Comparison of ENCODE assay signal across 10 cellular contexts in genomic region chr3:126113733-126114132, GRCh38. TPM values are rescaled to one million over a fixed set of nuclear protein-coding genes. Genes with fewer than 3 reads are reported as not detected.
DNase-seq lines count a peak whose midpoint lies in the region; ATAC-seq and TF ChIP-seq lines count a peak whose summit lies in the region.
"Had no signal": no experiment of that assay in that cellular context is flagged by ENCODE, and none has a peak within 500 bp of the region (broad histone marks: within the 10 kb centered on the region; RNA-seq: fewer than 3 reads in every experiment).

No MANE protein-coding gene starts in this region.

- no peaks in the 10 kb centered on the region for H3K4me1 Mint-ChIP-seq in activated CD8-positive, alpha-beta memory T cell treated with anti-CD3 and anti-CD28 coated beads, Interleukin-2, amount 10 ng/mL, durations not matched to agents 7 days and 5 days
- H3K4me1 Mint-ChIP-seq in glutamatergic neuron (ENCODE audit: low read depth, unreplicated experiment), result peaks cover 2% of the 10 kb centered on the region
- no peaks in the 10 kb centered on the region for H3K4me1 Mint-ChIP-seq in stimulated activated naive B cell treated with anti-CD40 and anti-IgM and Interleukin-4, amounts not matched to agents 10 μg/mL and 1 μg/mL and 100 μg/mL, for 72 hours

- DNase-seq in activated CD8-positive, alpha-beta memory T cell treated with anti-CD3 and anti-CD28 coated beads, Interleukin-2, amount 10 ng/mL, durations not matched to agents 7 days and 5 days, result no peak
- no peak for DNase-seq in activated CD8-positive, alpha-beta memory T cell treated with anti-CD3 and anti-CD28 coated beads for 24 hours
- peak; percentile 1 for DNase-seq in OCI-M1 (lab: John Stamatoyannopoulos, UW)
- DNase-seq in glutamatergic neuron, result peak; percentile 52
- DNase-seq in stimulated activated naive B cell treated with anti-CD40 and anti-IgM and Interleukin-4, amounts not matched to agents 10 μg/mL and 1 μg/mL and 100 μg/mL, for 72 hours, result no peak
- no peak for DNase-seq in NCI-H526 treated with DMSO at 0.1 percent for 48 hours (lab: John Stamatoyannopoulos, UW)
- no peak for DNase-seq in epidermal melanocyte (ENCODE audit: insufficient read length, low spot score)
- DNase-seq: activated T-cell treated with anti-CD3 and anti-CD28 coated beads for 4 hours, NCI-H446 treated with DMSO at 0.1 percent for 48 hours had no signal

- peak; percentile 61 for ATAC-seq in activated CD8-positive, alpha-beta memory T cell treated with anti-CD3 and anti-CD28 coated beads, Interleukin-2, amount 10 ng/mL, durations not matched to agents 7 days and 5 days
- peak; percentile 61 to 70 for ATAC-seq in stimulated activated naive B cell treated with anti-CD40 and anti-IgM and Interleukin-4, amounts not matched to agents 10 μg/mL and 1 μg/mL and 100 μg/mL, for 72 hours (replicated peaks)
- no peak for ATAC-seq in HG02973 (IDR thresholded peaks at IDR 0.05; ENCODE audit: unreplicated experiment)

- no peaks in the 10 kb centered on the region for H3K36me3 Mint-ChIP-seq in activated CD8-positive, alpha-beta memory T cell treated with anti-CD3 and anti-CD28 coated beads, Interleukin-2, amount 10 ng/mL, durations not matched to agents 7 days and 5 days
- H3K36me3 Mint-ChIP-seq in glutamatergic neuron (ENCODE audit: unreplicated experiment), result no peaks in the 10 kb centered on the region
- H3K36me3 Mint-ChIP-seq in stimulated activated naive B cell treated with anti-CD40 and anti-IgM and Interleukin-4, amounts not matched to agents 10 μg/mL and 1 μg/mL and 100 μg/mL, for 72 hours, result no peaks in the 10 kb centered on the region

- TF ChIP-seq CTCF in glutamatergic neuron (IDR thresholded peaks at IDR 0.05; ENCODE audit: partially characterized antibody, unreplicated experiment), result peak; percentile 56

- no peaks in the 10 kb centered on the region for H3K27me3 Mint-ChIP-seq in activated CD8-positive, alpha-beta memory T cell treated with anti-CD3 and anti-CD28 coated beads, Interleukin-2, amount 10 ng/mL, durations not matched to agents 7 days and 5 days
- H3K27me3 Mint-ChIP-seq in glutamatergic neuron (ENCODE audit: unreplicated experiment), result peaks cover 2% of the 10 kb centered on the region
- H3K27me3 Mint-ChIP-seq in stimulated activated naive B cell treated with anti-CD40 and anti-IgM and Interleukin-4, amounts not matched to agents 10 μg/mL and 1 μg/mL and 100 μg/mL, for 72 hours, result peaks cover under 1% of the 10 kb centered on the region in 2 donors

- no peak overlapping the region for H3K27ac Mint-ChIP-seq in activated CD8-positive, alpha-beta memory T cell treated with anti-CD3 and anti-CD28 coated beads, Interleukin-2, amount 10 ng/mL, durations not matched to agents 7 days and 5 days
- H3K27ac Mint-ChIP-seq in glutamatergic neuron (ENCODE audit: unreplicated experiment), result no peak overlapping the region
- H3K27ac Mint-ChIP-seq in stimulated activated naive B cell treated with anti-CD40 and anti-IgM and Interleukin-4, amounts not matched to agents 10 μg/mL and 1 μg/mL and 100 μg/mL, for 72 hours, result no peak overlapping the region

- CTCF ChIA-PET in activated CD8-positive, alpha-beta memory T cell treated with anti-CD3 and anti-CD28 coated beads, Interleukin-2, amount 10 ng/mL, durations not matched to agents 7 days and 5 days (lab: Charles Lee), result no interaction called here

- no peak overlapping the region for H3K4me3 Mint-ChIP-seq in activated CD8-positive, alpha-beta memory T cell treated with anti-CD3 and anti-CD28 coated beads, Interleukin-2, amount 10 ng/mL, durations not matched to agents 7 days and 5 days
- no peak overlapping the region for H3K4me3 Mint-ChIP-seq in glutamatergic neuron (ENCODE audit: unreplicated experiment)
- no peak overlapping the region for H3K4me3 Mint-ChIP-seq in stimulated activated naive B cell treated with anti-CD40 and anti-IgM and Interleukin-4, amounts not matched to agents 10 μg/mL and 1 μg/mL and 100 μg/mL, for 72 hours

- no peaks in the 10 kb centered on the region for H3K9me3 Mint-ChIP-seq in activated CD8-positive, alpha-beta memory T cell treated with anti-CD3 and anti-CD28 coated beads, Interleukin-2, amount 10 ng/mL, durations not matched to agents 7 days and 5 days (ENCODE audit: low read depth)
- H3K9me3 Mint-ChIP-seq in glutamatergic neuron (ENCODE audit: unreplicated experiment), result peaks cover 5% of the 10 kb centered on the region
- no peaks in the 10 kb centered on the region for H3K9me3 Mint-ChIP-seq in stimulated activated naive B cell treated with anti-CD40 and anti-IgM and Interleukin-4, amounts not matched to agents 10 μg/mL and 1 μg/mL and 100 μg/mL, for 72 hours

RNA-seq across cellular contexts. Expression of gene SLC41A3, which starts 29.8 kb away (rescaled TPM):
- total RNA-seq in activated CD8-positive, alpha-beta memory T cell treated with anti-CD3 and anti-CD28 coated beads, Interleukin-2, amount 10 ng/mL, durations not matched to agents 7 days and 5 days, result 10 to 100 TPM; 22.5 to 23.8 TPM
- total RNA-seq in glutamatergic neuron (ENCODE audit: unreplicated experiment), result 38.6 TPM

Comparison
In these comparisons a context has a peak if more than half of its experiments do, and no peak if none do; other contexts are left out.
1. DNase-seq: peak in OCI-M1 (single experiment) and glutamatergic neuron (single experiment); none in activated CD8-positive, alpha-beta memory T cell treated with anti-CD3 and anti-CD28 coated beads, Interleukin-2, amount 10 ng/mL, durations not matched to agents 7 days and 5 days (single experiment), activated CD8-positive, alpha-beta memory T cell treated with anti-CD3 and anti-CD28 coated beads for 24 hours (single experiment), stimulated activated naive B cell treated with anti-CD40 and anti-IgM and Interleukin-4, amounts not matched to agents 10 μg/mL and 1 μg/mL and 100 μg/mL, for 72 hours (single experiment), NCI-H526 treated with DMSO at 0.1 percent for 48 hours (single experiment) and epidermal melanocyte (single experiment).